In the genomic region with DNA sequence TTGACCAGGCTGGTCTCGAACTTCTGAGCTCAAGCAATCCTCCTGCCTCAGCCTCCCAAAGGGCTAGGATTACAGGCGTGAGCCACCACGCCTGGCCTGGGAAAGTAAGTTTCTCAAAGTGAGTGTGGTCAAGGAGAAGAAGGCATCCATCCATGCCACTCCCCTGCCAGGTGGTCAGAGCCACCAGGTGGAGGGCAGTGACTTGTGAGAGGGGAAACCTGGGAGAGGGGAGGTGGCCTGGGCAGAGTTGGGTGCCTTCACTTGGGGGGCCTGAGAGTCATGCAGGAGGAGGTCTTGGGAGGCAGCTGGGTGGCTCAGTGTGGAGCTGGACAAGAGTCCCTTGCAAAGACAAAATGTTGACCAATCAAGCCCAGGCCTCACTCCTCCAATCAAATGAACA, we compare ENCODE assay signal across 28 cellular contexts.
"Had no signal": no experiment of that assay in that cellular context is flagged by ENCODE, and none has a peak within 500 bp of the region (broad histone marks: within the 10 kb centered on the region; RNA-seq: fewer than 3 reads in every experiment).

No MANE protein-coding gene starts in this region.

- H3K27me3 ChIP-seq: ovary, right lobe of liver, thyroid gland, upper lobe of left lung, vagina had no signal

- ATAC-seq: naive thymus-derived CD4-positive, alpha-beta T cell; natural killer cell; right cardiac atrium; right lobe of liver; stimulated activated effector memory CD8-positive, alpha-beta T cell treated with anti-CD3 and anti-CD28 coated beads, Interleukin-12 subunit alpha, Interleukin-12 subunit beta, amount 100 ng/mL, for 72 hours; stimulated activated naive B cell treated with anti-CD40 and anti-IgM and Interleukin-4, amounts not matched to agents 10 μg/mL and 1 μg/mL and 100 μg/mL, for 72 hours had no signal

- H3K9ac ChIP-seq: parathyroid adenoma had no signal

- H3K4me1 ChIP-seq: parathyroid adenoma, prostate gland, right lobe of liver, sigmoid colon, stomach, thyroid gland, tibial nerve, upper lobe of left lung, vagina had no signal

- H2AFZ ChIP-seq: parathyroid adenoma had no signal

- DNase-seq: naive thymus-derived CD4-positive, alpha-beta T cell; natural killer cell; occipital lobe; ovary; right cardiac atrium; sigmoid colon; small intestine; stimulated activated CD4-positive, alpha-beta T cell treated with anti-CD3 and anti-CD28 coated beads, Interleukin-15, amount 100 ng/mL, for 24 hours; stimulated activated CD4-positive, alpha-beta T cell treated with anti-CD3 and anti-CD28 coated beads, Interleukin-2, amount 100 ng/mL, for 24 hours; stimulated activated CD4-positive, alpha-beta T cell treated with anti-CD3 and anti-CD28 coated beads, Interleukin-2, amount 100 ng/mL, for 48 hours; stimulated activated CD4-positive, alpha-beta T cell treated with anti-CD3 and anti-CD28 coated beads, Interleukin-4, amount 100 ng/mL, for 24 hours; stimulated activated naive B cell treated with anti-CD40 and anti-IgM and Interleukin-4, amounts not matched to agents 10 μg/mL and 1 μg/mL and 100 μg/mL, for 72 hours; stimulated activated naive CD4-positive, alpha-beta T cell treated with Interleukin-2 at 50 U/mL for 16 hours; stomach; thyroid gland; trophoblast cell; upper lobe of left lung had no signal

- H3K79me2 ChIP-seq: parathyroid adenoma had no signal

- H3K9me3 ChIP-seq: ovary, prostate gland, right lobe of liver, sigmoid colon, stomach, thoracic aorta, thyroid gland, tibial nerve, upper lobe of left lung, vagina had no signal

- H3K4me3 ChIP-seq: ovary, prostate gland, right lobe of liver, sigmoid colon, stomach, thoracic aorta, thyroid gland, tibial nerve, upper lobe of left lung, vagina had no signal

- H3K4me1 Mint-ChIP-seq: naive thymus-derived CD4-positive, alpha-beta T cell; natural killer cell; stimulated activated effector memory CD8-positive, alpha-beta T cell treated with anti-CD3 and anti-CD28 coated beads, Interleukin-12 subunit alpha, Interleukin-12 subunit beta, amount 100 ng/mL, for 72 hours; stimulated activated naive B cell treated with anti-CD40 and anti-IgM and Interleukin-4, amounts not matched to agents 10 μg/mL and 1 μg/mL and 100 μg/mL, for 72 hours had no signal

- H3K36me3 Mint-ChIP-seq: naive thymus-derived CD4-positive, alpha-beta T cell; natural killer cell; stimulated activated effector memory CD8-positive, alpha-beta T cell treated with anti-CD3 and anti-CD28 coated beads, Interleukin-12 subunit alpha, Interleukin-12 subunit beta, amount 100 ng/mL, for 72 hours; stimulated activated naive B cell treated with anti-CD40 and anti-IgM and Interleukin-4, amounts not matched to agents 10 μg/mL and 1 μg/mL and 100 μg/mL, for 72 hours had no signal

- H3K36me3 ChIP-seq: ovary, prostate gland, right lobe of liver, sigmoid colon, stomach, thoracic aorta, thyroid gland, tibial nerve, upper lobe of left lung, vagina had no signal

- H3K4me3 Mint-ChIP-seq: naive thymus-derived CD4-positive, alpha-beta T cell; natural killer cell; nephron; neural crest cell; stimulated activated effector memory CD8-positive, alpha-beta T cell treated with anti-CD3 and anti-CD28 coated beads, Interleukin-12 subunit alpha, Interleukin-12 subunit beta, amount 100 ng/mL, for 72 hours; stimulated activated naive B cell treated with anti-CD40 and anti-IgM and Interleukin-4, amounts not matched to agents 10 μg/mL and 1 μg/mL and 100 μg/mL, for 72 hours; stimulated activated naive CD8-positive, alpha-beta T cell treated with anti-CD3 and anti-CD28 coated beads, Interleukin-15, Interleukin-2, amounts not matched to agents 100 ng/mL and 50 ng/mL, for 24 hours had no signal

- H3K27ac Mint-ChIP-seq: naive thymus-derived CD4-positive, alpha-beta T cell; natural killer cell; stimulated activated effector memory CD8-positive, alpha-beta T cell treated with anti-CD3 and anti-CD28 coated beads, Interleukin-12 subunit alpha, Interleukin-12 subunit beta, amount 100 ng/mL, for 72 hours; stimulated activated naive B cell treated with anti-CD40 and anti-IgM and Interleukin-4, amounts not matched to agents 10 μg/mL and 1 μg/mL and 100 μg/mL, for 72 hours; stimulated activated naive CD8-positive, alpha-beta T cell treated with anti-CD3 and anti-CD28 coated beads, Interleukin-15, Interleukin-2, amounts not matched to agents 100 ng/mL and 50 ng/mL, for 24 hours had no signal

- H3K27ac ChIP-seq: ovary, parathyroid adenoma, prostate gland, right lobe of liver, sigmoid colon, stomach, thoracic aorta, thyroid gland, tibial nerve, upper lobe of left lung, vagina had no signal

- H3K9me3 Mint-ChIP-seq: naive thymus-derived CD4-positive, alpha-beta T cell; natural killer cell; nephron; neural crest cell; stimulated activated effector memory CD8-positive, alpha-beta T cell treated with anti-CD3 and anti-CD28 coated beads, Interleukin-12 subunit alpha, Interleukin-12 subunit beta, amount 100 ng/mL, for 72 hours; stimulated activated naive B cell treated with anti-CD40 and anti-IgM and Interleukin-4, amounts not matched to agents 10 μg/mL and 1 μg/mL and 100 μg/mL, for 72 hours; stimulated activated naive CD8-positive, alpha-beta T cell treated with anti-CD3 and anti-CD28 coated beads, Interleukin-15, Interleukin-2, amounts not matched to agents 100 ng/mL and 50 ng/mL, for 24 hours had no signal

- FAIRE-seq: small intestine, urothelium cell line had no signal
